In the genomic region with DNA sequence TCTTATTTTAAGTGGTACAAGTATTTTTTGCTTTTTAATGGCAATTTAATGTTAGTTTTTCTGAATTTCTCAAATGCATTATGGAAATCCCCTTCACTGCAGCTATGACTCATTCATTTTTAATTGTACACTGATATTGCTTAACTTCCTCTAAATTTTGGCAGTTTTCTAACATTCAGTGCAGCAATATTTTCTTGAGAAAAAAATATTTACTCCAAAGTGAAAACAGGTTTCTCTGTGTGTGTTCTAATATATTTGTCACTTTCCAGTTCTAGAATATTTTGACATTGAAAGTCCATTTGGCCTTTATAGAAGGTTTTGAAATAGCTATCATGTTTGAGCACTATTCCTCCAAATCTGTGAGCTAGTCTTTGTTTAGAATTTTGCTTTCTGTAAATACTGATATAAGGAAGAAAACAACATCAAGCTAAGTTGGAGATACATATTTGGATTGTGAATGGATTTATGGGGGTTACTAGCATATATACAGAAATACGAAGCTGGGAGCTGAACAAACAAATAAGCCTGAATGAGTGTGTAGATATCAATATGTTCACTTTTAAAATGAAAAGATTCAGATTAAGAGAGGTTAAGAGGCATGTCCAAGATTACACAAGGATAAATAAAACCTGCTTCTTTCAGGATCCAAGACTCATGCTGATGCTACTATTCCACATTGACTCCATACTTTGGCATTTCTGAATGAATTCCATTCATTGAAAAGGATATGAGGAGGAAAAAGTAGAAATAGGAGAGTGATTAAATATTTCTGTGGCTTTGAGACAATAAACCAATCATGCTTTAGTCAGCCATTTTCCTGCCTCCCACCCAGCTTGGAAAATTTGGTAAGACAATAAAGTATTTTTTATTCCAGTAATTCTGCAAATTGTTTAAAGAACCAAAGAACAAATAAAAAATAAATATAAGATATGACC, we compare ENCODE assay signal across 11 cellular contexts. TPM values are rescaled to one million over a fixed set of nuclear protein-coding genes. Genes with fewer than 3 reads are reported as not detected.
DNase-seq lines count a peak whose midpoint lies in the region; ATAC-seq and TF ChIP-seq lines count a peak whose summit lies in the region.
"Had no signal": no experiment of that assay in that cellular context is flagged by ENCODE, and none has a peak within 500 bp of the region (broad histone marks: within the 10 kb centered on the region; RNA-seq: fewer than 3 reads in every experiment).

No MANE protein-coding gene starts in this region.

- H3K27ac ChIP-seq in RWPE2 (ENCODE audit: poor library complexity, severe bottlenecking) (peak overlapping the region; percentile 97), smooth muscle cell (ENCODE audit: low read depth) (peak overlapping the region; percentile 76)

- TF ChIP-seq CTCF in RWPE2 (IDR thresholded peaks at IDR 0.05; ENCODE audit: poor library complexity, severe bottlenecking): no peak
- TF ChIP-seq CTCF in smooth muscle cell (IDR thresholded peaks at IDR 0.05; ENCODE audit: borderline replicate concordance, insufficient read depth, poor library complexity, severe bottlenecking): no peak

- H2AFZ ChIP-seq in smooth muscle cell (ENCODE audit: low read depth): peak overlapping the region; percentile 39

- no peaks in the 10 kb centered on the region for H4K20me1 ChIP-seq in smooth muscle cell (ENCODE audit: low read depth)

- H3K27me3 ChIP-seq in RWPE2 (ENCODE audit: insufficient read depth, poor library complexity, severe bottlenecking) (no peaks in the 10 kb centered on the region), smooth muscle cell (ENCODE audit: low read depth) (no peaks in the 10 kb centered on the region)

- peaks cover 39% of the 10 kb centered on the region for H3K4me1 ChIP-seq in RWPE2 (ENCODE audit: insufficient read depth, poor library complexity, severe bottlenecking)
- H3K4me1 ChIP-seq in smooth muscle cell (ENCODE audit: low read depth): no peaks in the 10 kb centered on the region

- H3F3A ChIP-seq in smooth muscle cell (ENCODE audit: low read depth): no peaks in the 10 kb centered on the region

- H3K36me3 ChIP-seq in RWPE2 (ENCODE audit: low read depth): 0 out of 2 replicates have a peak, but pooled peaks cover 3% of the 10 kb centered on the region
- no peaks in the 10 kb centered on the region for H3K36me3 ChIP-seq in smooth muscle cell (ENCODE audit: low read depth)

- H3K4me3 ChIP-seq in RWPE2 (ENCODE audit: severe bottlenecking) (no peak overlapping the region), smooth muscle cell (no peak overlapping the region)

- no peaks in the 10 kb centered on the region for H3K36me3 Mint-ChIP-seq in activated T-cell treated with anti-CD3 and anti-CD28 coated beads, Interleukin-2, amount 50 U/mL, for 4 hours (ENCODE audit: insufficient read depth)
- H3K36me3 Mint-ChIP-seq: stimulated activated naive B cell treated with anti-CD40 and anti-IgM and Interleukin-4, amounts not matched to agents 10 μg/mL and 1 μg/mL and 100 μg/mL, for 72 hours had no signal

- no peaks in the 10 kb centered on the region for H3K27me3 Mint-ChIP-seq in activated T-cell treated with anti-CD3 and anti-CD28 coated beads, Interleukin-2, amount 50 U/mL, for 4 hours (ENCODE audit: low read depth)
- H3K27me3 Mint-ChIP-seq: stimulated activated naive B cell treated with anti-CD40 and anti-IgM and Interleukin-4, amounts not matched to agents 10 μg/mL and 1 μg/mL and 100 μg/mL, for 72 hours had no signal

- H3K79me2 ChIP-seq in smooth muscle cell (ENCODE audit: low read depth): no peaks in the 10 kb centered on the region

- no peaks in the 10 kb centered on the region for H3K4me1 Mint-ChIP-seq in activated T-cell treated with anti-CD3 and anti-CD28 coated beads, Interleukin-2, amount 50 U/mL, for 4 hours (ENCODE audit: low read depth)
- H3K4me1 Mint-ChIP-seq: stimulated activated naive B cell treated with anti-CD40 and anti-IgM and Interleukin-4, amounts not matched to agents 10 μg/mL and 1 μg/mL and 100 μg/mL, for 72 hours had no signal

- peak overlapping the region; percentile 11 for H3K4me2 ChIP-seq in smooth muscle cell

- H3K9me3 Mint-ChIP-seq in activated T-cell treated with anti-CD3 and anti-CD28 coated beads, Interleukin-2, amount 50 U/mL, for 4 hours: peaks cover 7% of the 10 kb centered on the region

- no peak overlapping the region for H3K9ac ChIP-seq in smooth muscle cell (ENCODE audit: low read depth)

- 62% methylated on average over 1 of the region's 1 CpG for WGBS in smooth muscle cell (ENCODE audit: low lambda C conversion rate)

- DNase-seq in RWPE2 (ENCODE audit: low spot score) (no peak), fibroblast of the conjunctiva (ENCODE audit: low read depth) (peak; percentile 73), smooth muscle cell (lab: John Stamatoyannopoulos, UW; ENCODE audit: unreplicated experiment) (no peak), NCI-H2171 (lab: John Stamatoyannopoulos, UW) (no peak)
- no peak for DNase-seq in activated T-cell treated with anti-CD3 and anti-CD28 coated beads, Interleukin-2, amount 50 U/mL, for 4 hours
- DNase-seq in activated CD8-positive, alpha-beta memory T cell treated with anti-CD3 and anti-CD28 coated beads for 24 hours: no peak
- DNase-seq: effector CD8-positive, alpha-beta T cell; NCI-H82; stimulated activated naive B cell treated with anti-CD40 and anti-IgM and Interleukin-4, amounts not matched to agents 10 μg/mL and 1 μg/mL and 100 μg/mL, for 72 hours had no signal

- H3K4me3 Mint-ChIP-seq in activated T-cell treated with anti-CD3 and anti-CD28 coated beads, Interleukin-2, amount 50 U/mL, for 4 hours: no peak overlapping the region
- H3K4me3 Mint-ChIP-seq: stimulated activated naive B cell treated with anti-CD40 and anti-IgM and Interleukin-4, amounts not matched to agents 10 μg/mL and 1 μg/mL and 100 μg/mL, for 72 hours had no signal

- H3K9me3 ChIP-seq in RWPE2 (ENCODE audit: severe bottlenecking) (no peaks in the 10 kb centered on the region), smooth muscle cell (replicated peaks; ENCODE audit: low read depth) (no peaks in the 10 kb centered on the region)

- peak; percentile 79 for ATAC-seq in GM18868 (IDR thresholded peaks at IDR 0.05; ENCODE audit: unreplicated experiment)
- ATAC-seq in RWPE2 (ENCODE audit: low read depth): peak; percentile 68
- no peak for ATAC-seq in activated T-cell treated with anti-CD3 and anti-CD28 coated beads, Interleukin-2, amount 50 U/mL, for 4 hours
- ATAC-seq in GM18505 (IDR thresholded peaks at IDR 0.05; ENCODE audit: unreplicated experiment): no peak
- ATAC-seq: stimulated activated naive B cell treated with anti-CD40 and anti-IgM and Interleukin-4, amounts not matched to agents 10 μg/mL and 1 μg/mL and 100 μg/mL, for 72 hours had no signal

- no peak for TF ChIP-seq POLR2A in GM18505 (IDR thresholded peaks at IDR 0.05; ENCODE audit: borderline replicate concordance, extremely low read depth, insufficient read depth, insufficient read length)

RNA-seq across cellular contexts. Expression of gene SLIT2, which starts 57.4 kb away (rescaled TPM):
- 37.1 and 37.2 TPM in 2 replicates for total RNA-seq in smooth muscle cell
- 22.6 and 29.4 TPM in 2 replicates for polyA plus RNA-seq in smooth muscle cell
- total RNA-seq in activated T-cell treated with anti-CD3 and anti-CD28 coated beads, Interleukin-2, amount 50 U/mL, for 4 hours: under 1 TPM in 1 of 3 donors, not detected in 2; 0.11 TPM

Comparison
In these comparisons a context has a peak if more than half of its experiments do, and no peak if none do; other contexts are left out.
1. ATAC-seq: peak in GM18868 (single experiment) and RWPE2 (single experiment); none in activated T-cell treated with anti-CD3 and anti-CD28 coated beads, Interleukin-2, amount 50 U/mL, for 4 hours (0 of 2) and GM18505 (single experiment).
2. RNA of gene SLIT2, which starts 57.4 kb away (total RNA-seq): 37.1 to 37.2 TPM in smooth muscle cell; 0.11 TPM in activated T-cell treated with anti-CD3 and anti-CD28 coated beads, Interleukin-2, amount 50 U/mL, for 4 hours; every median in the first group is over 10 times any median in the second.